In the genomic region with DNA sequence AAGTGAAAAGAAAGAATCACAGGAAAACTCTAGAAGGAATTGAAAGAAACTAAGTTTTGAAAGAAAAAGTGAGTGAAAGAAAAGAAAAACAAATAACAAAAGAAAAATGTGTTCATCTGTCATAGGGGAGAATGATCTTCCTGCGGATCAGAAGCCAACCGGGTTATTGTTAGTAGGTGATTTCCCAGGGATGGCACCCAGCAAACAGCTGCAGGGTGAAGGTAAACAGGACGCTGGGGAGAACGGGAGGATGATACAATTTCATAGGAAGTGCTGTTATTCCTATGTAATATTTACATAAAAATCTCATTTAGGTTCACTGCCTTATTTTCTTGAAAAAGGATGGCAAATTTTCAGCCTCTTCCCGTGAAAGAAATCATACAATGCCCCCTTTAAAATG, we compare ENCODE assay signal across 18 cellular contexts.
DNase-seq lines count a peak whose midpoint lies in the region; ATAC-seq and TF ChIP-seq lines count a peak whose summit lies in the region.
"Had no signal": no experiment of that assay in that cellular context is flagged by ENCODE, and none has a peak within 500 bp of the region (broad histone marks: within the 10 kb centered on the region; RNA-seq: fewer than 3 reads in every experiment).

No MANE protein-coding gene starts in this region.

- H3K4me3 ChIP-seq in GM23338 (no peak overlapping the region), Panc1 (ENCODE audit: low read depth in 2 of 2, low read length in 2 of 2) (no peak overlapping the region), smooth muscle cell (no peak overlapping the region), gastroesophageal sphincter (no peak overlapping the region)
- H3K4me3 ChIP-seq: coronary artery had no signal

- TF ChIP-seq EP300 in gastroesophageal sphincter (IDR thresholded peaks at IDR 0.05), result no peak

- peak overlapping the region; percentile 79 for H2AFZ ChIP-seq in GM23338
- H2AFZ ChIP-seq in smooth muscle cell (ENCODE audit: low read depth), result peak overlapping the region; percentile 5

- H3K27me3 Mint-ChIP-seq in GM23338 (ENCODE audit: insufficient read depth, low read depth, poor library complexity) (peaks cover 12% of the 10 kb centered on the region), CD14-positive monocyte (ENCODE audit: low read depth in 3 of 3) (peaks cover 2 to 10% (median 3%) of the 10 kb centered on the region in 3 donors)

- TF ChIP-seq CTCF in GM23338 (conservative IDR thresholded peaks at IDR 0.05; ENCODE audit: low read depth in 2 of 2), result no peak
- no peak for TF ChIP-seq CTCF in Panc1 (IDR thresholded peaks at IDR 0.05)
- TF ChIP-seq CTCF in smooth muscle cell (IDR thresholded peaks at IDR 0.05; ENCODE audit: borderline replicate concordance, insufficient read depth, poor library complexity, severe bottlenecking), result no peak
- no peak for TF ChIP-seq CTCF in CD14-positive monocyte (IDR thresholded peaks at IDR 0.05)
- TF ChIP-seq CTCF in gastroesophageal sphincter (IDR thresholded peaks at IDR 0.05), result no peak

- no peaks in the 10 kb centered on the region for H3K79me2 ChIP-seq in GM23338 (replicated peaks; ENCODE audit: insufficient read depth)
- no peaks in the 10 kb centered on the region for H3K79me2 ChIP-seq in smooth muscle cell (ENCODE audit: low read depth)

- no peaks in the 10 kb centered on the region for H3K27me3 ChIP-seq in GM23338 (ENCODE audit: insufficient read depth)
- no peaks in the 10 kb centered on the region for H3K27me3 ChIP-seq in Panc1 (ENCODE audit: control insufficient read depth, insufficient read depth, low read length)
- H3K27me3 ChIP-seq in smooth muscle cell (ENCODE audit: low read depth), result no peaks in the 10 kb centered on the region
- no peaks in the 10 kb centered on the region for H3K27me3 ChIP-seq in gastroesophageal sphincter

- no peaks in the 10 kb centered on the region; the same call in 1 of the 2 replicates for H3K4me1 ChIP-seq in GM23338 (ENCODE audit: insufficient read depth)
- peaks cover 5% of the 10 kb centered on the region; the same call in 1 of the 2 replicates for H3K4me1 ChIP-seq in Panc1 (ENCODE audit: control insufficient read depth, insufficient read depth, low read length)
- H3K4me1 ChIP-seq in smooth muscle cell (ENCODE audit: low read depth), result peaks cover 12% of the 10 kb centered on the region
- H3K4me1 ChIP-seq in gastroesophageal sphincter, result peaks cover 0 to 7% (median 0%) of the 10 kb centered on the region in 3 donors

- H3K9me2 ChIP-seq in GM23338 (ENCODE audit: insufficient read depth), result no peaks in the 10 kb centered on the region

- ATAC-seq in GM23338 (no peak), Panc1 (0 out of 2 replicates have a peak, but pooled peaks have one; percentile 57), HG02870 (IDR thresholded peaks at IDR 0.05; ENCODE audit: unreplicated experiment) (no peak), gastroesophageal sphincter (no peak)
- ATAC-seq: esophagus mucosa, T-helper 17 cell had no signal

- H3K36me3 ChIP-seq in GM23338 (ENCODE audit: insufficient read depth), result no peaks in the 10 kb centered on the region
- H3K36me3 ChIP-seq in Panc1 (ENCODE audit: control insufficient read depth, insufficient read depth, low read length), result no peaks in the 10 kb centered on the region
- H3K36me3 ChIP-seq in smooth muscle cell (ENCODE audit: low read depth), result no peaks in the 10 kb centered on the region
- no peaks in the 10 kb centered on the region for H3K36me3 ChIP-seq in gastroesophageal sphincter

- H3K4me1 Mint-ChIP-seq in GM23338 (peaks cover 27% of the 10 kb centered on the region), CD14-positive monocyte (peaks cover 21% of the 10 kb centered on the region)

- H4K20me1 ChIP-seq in GM23338 (replicated peaks; ENCODE audit: insufficient read depth), result no peaks in the 10 kb centered on the region
- H4K20me1 ChIP-seq in smooth muscle cell (ENCODE audit: low read depth), result no peaks in the 10 kb centered on the region

- H3F3A ChIP-seq in GM23338 (replicated peaks; ENCODE audit: low read depth), result 0 out of 2 replicates have a peak, but pooled peaks cover 3% of the 10 kb centered on the region
- H3F3A ChIP-seq in smooth muscle cell (ENCODE audit: low read depth), result no peaks in the 10 kb centered on the region

- intact Hi-C loops in Panc1 (cut with micrococcal nuclease; ENCODE audit: unreplicated experiment) (no loop called here), CD14-positive monocyte (cut with micrococcal nuclease) (no loop called here)

- POLR2A ChIA-PET in Panc1 (lab: Charles Lee), result no interaction called here

- BruUV-seq in Panc1 (replicated peaks; lab: Mats Ljungman, UMichigan), result no TSS peak

- CTCF ChIA-PET in Panc1 (lab: Charles Lee), result no interaction called here

- H3K9ac ChIP-seq in smooth muscle cell (ENCODE audit: low read depth), result no peak overlapping the region

- H3K9me3 ChIP-seq in Panc1 (ENCODE audit: control insufficient read depth, insufficient read depth, low read depth, low read length) (no peaks in the 10 kb centered on the region), smooth muscle cell (replicated peaks; ENCODE audit: low read depth) (no peaks in the 10 kb centered on the region), gastroesophageal sphincter (no peaks in the 10 kb centered on the region)

- 78% methylated on average over 5 of the region's 5 CpGs for WGBS in smooth muscle cell (ENCODE audit: low lambda C conversion rate)
- 79 to 80% methylated on average over 5 of the region's 5 CpGs for WGBS in gastroesophageal sphincter (ENCODE audit: low coverage in 1 of 2), 2 donors

- no peak for TF ChIP-seq POLR2A in gastroesophageal sphincter (IDR thresholded peaks at IDR 0.05)

- no peaks in the 10 kb centered on the region for H3K36me3 Mint-ChIP-seq in GM23338 (ENCODE audit: low read depth)
- no peaks in the 10 kb centered on the region for H3K36me3 Mint-ChIP-seq in CD14-positive monocyte

- H3K9me3 Mint-ChIP-seq in GM23338, result no peaks in the 10 kb centered on the region
- H3K9me3 Mint-ChIP-seq in CD14-positive monocyte, result no peaks in the 10 kb centered on the region

- DNase-seq in GM23338 (ENCODE audit: low spot score), result no peak
- DNase-seq in Panc1 (ENCODE audit: low read depth, low spot score), result no peak
- DNase-seq in lung microvascular endothelial cell (ENCODE audit: low read depth in 2 of 2), result peak; percentile 21 to 42
- no peak for DNase-seq in smooth muscle cell (lab: John Stamatoyannopoulos, UW; ENCODE audit: unreplicated experiment)
- no peak for DNase-seq in CD14-positive monocyte (ENCODE audit: low spot score)
- DNase-seq: activated effector memory CD4-positive, alpha-beta T cell treated with Interleukin-2 at 50 U/mL for 16 hours; anterior cingulate cortex; GOT3; Kasumi-1; NCI-H1436; NCI-H526 treated with DMSO at 0.1 percent for 48 hours; stimulated activated CD4-positive, alpha-beta T cell treated with anti-CD3 and anti-CD28 coated beads, Interleukin-15, amount 100 ng/mL, for 24 hours; T-helper 17 cell had no signal

- H3K4me3 Mint-ChIP-seq in GM23338 (no peak overlapping the region), CD14-positive monocyte (no peak overlapping the region)
- H3K4me3 Mint-ChIP-seq: T-helper 17 cell had no signal

- H3K27ac ChIP-seq in GM23338 (ENCODE audit: low read depth) (no peak overlapping the region), Panc1 (ENCODE audit: low read length) (no peak overlapping the region), smooth muscle cell (ENCODE audit: low read depth) (no peak overlapping the region), gastroesophageal sphincter (no peak overlapping the region)
- H3K27ac ChIP-seq: C4-2B, coronary artery had no signal

- in situ Hi-C loops in Panc1 (cut with HindIII; ENCODE audit: low pct_unique_long_range_greater_than_20kb, low sequenced_read_pairs), result no loop called here

- no peak overlapping the region for H3K4me2 ChIP-seq in GM23338
- no peak overlapping the region for H3K4me2 ChIP-seq in smooth muscle cell

- no peak overlapping the region for H3K27ac Mint-ChIP-seq in GM23338
- H3K27ac Mint-ChIP-seq in CD14-positive monocyte, result no peak overlapping the region
- H3K27ac Mint-ChIP-seq: T-helper 17 cell had no signal

TF ChIP-seq in GM23338, 12 proteins besides CTCF, POLR2A, EP300 and RAD21:
- TF ChIP-seq ZNF114 (CRISPR knock-in tag; IDR thresholded peaks at IDR 0.05) (no peak), ZNF331 (CRISPR knock-in tag; IDR thresholded peaks at IDR 0.05; ENCODE audit: low read depth) (no peak), EZH2phosphoT487 (IDR thresholded peaks at IDR 0.05; ENCODE audit: unreplicated experiment) (no peak), JUNB (IDR thresholded peaks at IDR 0.05; ENCODE audit: unreplicated experiment) (no peak)
- TF ChIP-seq, protein P1, sequence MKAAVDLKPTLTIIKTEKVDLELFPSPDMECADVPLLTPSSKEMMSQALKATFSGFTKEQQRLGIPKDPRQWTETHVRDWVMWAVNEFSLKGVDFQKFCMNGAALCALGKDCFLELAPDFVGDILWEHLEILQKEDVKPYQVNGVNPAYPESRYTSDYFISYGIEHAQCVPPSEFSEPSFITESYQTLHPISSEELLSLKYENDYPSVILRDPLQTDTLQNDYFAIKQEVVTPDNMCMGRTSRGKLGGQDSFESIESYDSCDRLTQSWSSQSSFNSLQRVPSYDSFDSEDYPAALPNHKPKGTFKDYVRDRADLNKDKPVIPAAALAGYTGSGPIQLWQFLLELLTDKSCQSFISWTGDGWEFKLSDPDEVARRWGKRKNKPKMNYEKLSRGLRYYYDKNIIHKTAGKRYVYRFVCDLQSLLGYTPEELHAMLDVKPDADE (IDR thresholded peaks at IDR 0.05), result no peak

Comparison
In these comparisons a context has a peak if more than half of its experiments do, and no peak if none do; other contexts are left out.
1. DNase-seq: peak in lung microvascular endothelial cell (2 of 2); none in GM23338 (single experiment), Panc1 (single experiment), smooth muscle cell (single experiment) and CD14-positive monocyte (single experiment).